13 cellular contexts compared by ENCODE assay signal in the genomic region with DNA sequence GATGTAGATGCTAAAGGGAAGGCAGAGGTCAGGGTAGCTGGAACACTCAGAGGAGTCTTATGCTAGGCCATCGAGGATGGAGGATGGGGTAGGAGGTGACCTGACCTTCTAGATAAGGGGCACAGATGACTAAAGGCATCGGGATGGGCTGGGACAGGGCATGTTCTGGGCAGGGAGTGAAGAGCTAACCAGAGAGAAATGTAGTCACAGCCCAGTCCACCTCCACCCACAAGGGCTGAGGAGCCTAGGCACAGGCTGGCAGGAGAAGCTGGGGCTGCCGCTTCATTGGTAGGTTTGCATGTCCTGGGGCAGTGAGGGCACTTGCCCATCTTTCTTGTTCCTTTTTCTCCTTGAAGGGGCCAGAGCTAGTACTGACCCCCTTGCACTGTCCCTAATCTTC. TPM values are rescaled to one million over a fixed set of nuclear protein-coding genes. Genes with fewer than 3 reads are reported as not detected.
DNase-seq lines count a peak whose midpoint lies in the region; ATAC-seq and TF ChIP-seq lines count a peak whose summit lies in the region.
"Had no signal": no experiment of that assay in that cellular context is flagged by ENCODE, and none has a peak within 500 bp of the region (broad histone marks: within the 10 kb centered on the region; RNA-seq: fewer than 3 reads in every experiment).

No MANE protein-coding gene starts in this region.

- H3K36me3 Mint-ChIP-seq in activated CD4-positive, alpha-beta memory T cell treated with anti-CD3 and anti-CD28 coated beads, Interleukin-2, amount 10 ng/mL, durations not matched to agents 7 days and 5 days (ENCODE audit: low read depth): peaks cover 75% of the 10 kb centered on the region
- peaks cover 45% of the 10 kb centered on the region for H3K36me3 Mint-ChIP-seq in activated CD4-positive, alpha-beta memory T cell treated with anti-CD3 and anti-CD28 coated beads for 36 hours
- H3K36me3 Mint-ChIP-seq in HFFc6 (ENCODE audit: low read depth) (peaks cover 21% of the 10 kb centered on the region), neural crest cell (ENCODE audit: low read depth) (peaks cover 10% of the 10 kb centered on the region)
- peaks cover 18% of the 10 kb centered on the region for H3K36me3 Mint-ChIP-seq in activated naive CD8-positive, alpha-beta T cell treated with anti-CD3 and anti-CD28 coated beads for 36 hours

- intact Hi-C loops in activated CD4-positive, alpha-beta memory T cell treated with anti-CD3 and anti-CD28 coated beads for 36 hours (cut with micrococcal nuclease): no loop called here

- H3K27ac Mint-ChIP-seq in activated CD4-positive, alpha-beta memory T cell treated with anti-CD3 and anti-CD28 coated beads, Interleukin-2, amount 10 ng/mL, durations not matched to agents 7 days and 5 days: peak overlapping the region; percentile 44
- H3K27ac Mint-ChIP-seq in activated CD4-positive, alpha-beta memory T cell treated with anti-CD3 and anti-CD28 coated beads for 36 hours: no peak overlapping the region
- H3K27ac Mint-ChIP-seq in HFFc6 (peak overlapping the region; percentile 34), neural crest cell (ENCODE audit: unreplicated experiment) (peak overlapping the region; percentile 57)
- peak overlapping the region; percentile 65 for H3K27ac Mint-ChIP-seq in activated naive CD8-positive, alpha-beta T cell treated with anti-CD3 and anti-CD28 coated beads for 36 hours

- peaks cover 32% of the 10 kb centered on the region for H3K4me1 Mint-ChIP-seq in activated CD4-positive, alpha-beta memory T cell treated with anti-CD3 and anti-CD28 coated beads, Interleukin-2, amount 10 ng/mL, durations not matched to agents 7 days and 5 days
- H3K4me1 Mint-ChIP-seq in activated CD4-positive, alpha-beta memory T cell treated with anti-CD3 and anti-CD28 coated beads for 36 hours (ENCODE audit: low read depth): no peaks in the 10 kb centered on the region
- H3K4me1 Mint-ChIP-seq in HFFc6 (ENCODE audit: low read depth): peaks cover 6% of the 10 kb centered on the region
- H3K4me1 Mint-ChIP-seq in activated naive CD8-positive, alpha-beta T cell treated with anti-CD3 and anti-CD28 coated beads for 36 hours: peaks cover 29% of the 10 kb centered on the region
- H3K4me1 Mint-ChIP-seq in neural crest cell: no peaks in the 10 kb centered on the region

- no peak for ATAC-seq in GM18858 (IDR thresholded peaks at IDR 0.05; ENCODE audit: unreplicated experiment)

- CTCF ChIA-PET in activated CD4-positive, alpha-beta memory T cell treated with anti-CD3 and anti-CD28 coated beads, Interleukin-2, amount 10 ng/mL, durations not matched to agents 7 days and 5 days (lab: Charles Lee): interaction anchor here (8.3 kb wide), 1 partner anchor 6 kb away, joined by 89 read pairs; no protein-coding TSS in a partner anchor
- CTCF ChIA-PET in activated CD4-positive, alpha-beta memory T cell treated with anti-CD3 and anti-CD28 coated beads for 36 hours (lab: Charles Lee): interaction anchor here (0.8 to 1.1 kb wide), 4 partner anchors 134 to 246 kb away, joined by 3 to 4 read pairs (median 4); no protein-coding TSS in a partner anchor

- H3K4me3 Mint-ChIP-seq in activated CD4-positive, alpha-beta memory T cell treated with anti-CD3 and anti-CD28 coated beads, Interleukin-2, amount 10 ng/mL, durations not matched to agents 7 days and 5 days: no peak overlapping the region
- no peak overlapping the region for H3K4me3 Mint-ChIP-seq in activated CD4-positive, alpha-beta memory T cell treated with anti-CD3 and anti-CD28 coated beads for 36 hours
- H3K4me3 Mint-ChIP-seq in HFFc6: no peak overlapping the region
- no peak overlapping the region for H3K4me3 Mint-ChIP-seq in activated naive CD8-positive, alpha-beta T cell treated with anti-CD3 and anti-CD28 coated beads for 36 hours
- H3K4me3 Mint-ChIP-seq in neural crest cell: peak overlapping the region; percentile 31
- H3K4me3 Mint-ChIP-seq: activated T-cell treated with anti-CD3 and anti-CD28 coated beads, Interleukin-2, amount 50 U/mL, for 72 hours had no signal

- TF ChIP-seq CTCF in HFFc6 (IDR thresholded peaks at IDR 0.05): no peak
- TF ChIP-seq CTCF in neural crest cell (conservative IDR thresholded peaks at IDR 0.05): no peak

- no peak for DNase-seq in activated CD4-positive, alpha-beta memory T cell treated with anti-CD3 and anti-CD28 coated beads, Interleukin-2, amount 10 ng/mL, durations not matched to agents 7 days and 5 days
- DNase-seq in activated CD4-positive, alpha-beta memory T cell treated with anti-CD3 and anti-CD28 coated beads for 36 hours: no peak
- DNase-seq in HFFc6: no peak
- no peak for DNase-seq in activated naive CD8-positive, alpha-beta T cell treated with anti-CD3 and anti-CD28 coated beads for 36 hours
- no peak for DNase-seq in neural crest cell (ENCODE audit: low read depth, low spot score)
- no peak for DNase-seq in SIG-M5 (lab: John Stamatoyannopoulos, UW)
- DNase-seq in UCSD-AML1 (lab: John Stamatoyannopoulos, UW; ENCODE audit: unreplicated experiment): no peak
- DNase-seq: activated T-cell treated with anti-CD3 and anti-CD28 coated beads, Interleukin-2, amount 50 U/mL, for 72 hours; aorta; DMS153; NCI-H1436 treated with DMSO at 0.1 percent for 48 hours; NCI-H774 had no signal

- H3K27me3 Mint-ChIP-seq in activated CD4-positive, alpha-beta memory T cell treated with anti-CD3 and anti-CD28 coated beads, Interleukin-2, amount 10 ng/mL, durations not matched to agents 7 days and 5 days: no peaks in the 10 kb centered on the region
- H3K27me3 Mint-ChIP-seq in activated CD4-positive, alpha-beta memory T cell treated with anti-CD3 and anti-CD28 coated beads for 36 hours: no peaks in the 10 kb centered on the region
- H3K27me3 Mint-ChIP-seq in HFFc6 (ENCODE audit: insufficient read depth) (peaks cover 3% of the 10 kb centered on the region), neural crest cell (ENCODE audit: low read depth) (peaks cover 7% of the 10 kb centered on the region)
- H3K27me3 Mint-ChIP-seq in activated naive CD8-positive, alpha-beta T cell treated with anti-CD3 and anti-CD28 coated beads for 36 hours: no peaks in the 10 kb centered on the region

- H3K9me3 Mint-ChIP-seq in activated CD4-positive, alpha-beta memory T cell treated with anti-CD3 and anti-CD28 coated beads, Interleukin-2, amount 10 ng/mL, durations not matched to agents 7 days and 5 days: no peaks in the 10 kb centered on the region
- H3K9me3 Mint-ChIP-seq in activated CD4-positive, alpha-beta memory T cell treated with anti-CD3 and anti-CD28 coated beads for 36 hours: no peaks in the 10 kb centered on the region
- H3K9me3 Mint-ChIP-seq in HFFc6 (no peaks in the 10 kb centered on the region), neural crest cell (no peaks in the 10 kb centered on the region)
- H3K9me3 Mint-ChIP-seq in activated naive CD8-positive, alpha-beta T cell treated with anti-CD3 and anti-CD28 coated beads for 36 hours: no peaks in the 10 kb centered on the region
- H3K9me3 Mint-ChIP-seq: activated T-cell treated with anti-CD3 and anti-CD28 coated beads, Interleukin-2, amount 50 U/mL, for 72 hours had no signal

- POLR2A ChIA-PET in activated CD4-positive, alpha-beta memory T cell treated with anti-CD3 and anti-CD28 coated beads, Interleukin-2, amount 10 ng/mL, durations not matched to agents 7 days and 5 days (lab: Charles Lee): interaction anchor here (1.4 to 4.1 kb wide), 2 partner anchors 12 to 244 kb away, joined by 3 to 31 read pairs; partner anchors contain the start of gene CLK3
- POLR2A ChIA-PET in activated CD4-positive, alpha-beta memory T cell treated with anti-CD3 and anti-CD28 coated beads for 36 hours (lab: Charles Lee): no interaction called here

RNA-seq across cellular contexts. Expression of gene CLK3, which starts 12.6 kb away (rescaled TPM):
- total RNA-seq in activated CD4-positive, alpha-beta memory T cell treated with anti-CD3 and anti-CD28 coated beads, Interleukin-2, amount 10 ng/mL, durations not matched to agents 7 days and 5 days: 100 to 1,000 TPM; 133 to 136 TPM
- 100 to 1,000 TPM; 118 to 124 TPM for total RNA-seq in activated CD4-positive, alpha-beta memory T cell treated with anti-CD3 and anti-CD28 coated beads for 36 hours
- 10 to 100 TPM; 45.4 to 53.0 (median 46.9) TPM for total RNA-seq in HFFc6 (2021; fragmentation: NEBNext Ultra II Directional; extraction: Animal tissue kit (Norgen Biotek cat#: 25700))
- total RNA-seq in activated naive CD8-positive, alpha-beta T cell treated with anti-CD3 and anti-CD28 coated beads for 36 hours: 100 to 1,000 TPM; 102 to 103 TPM
- 79.2 and 88.7 TPM in 2 replicates for total RNA-seq in neural crest cell
